Comparison of ENCODE assay signal across 21 cellular contexts in the genomic region with DNA sequence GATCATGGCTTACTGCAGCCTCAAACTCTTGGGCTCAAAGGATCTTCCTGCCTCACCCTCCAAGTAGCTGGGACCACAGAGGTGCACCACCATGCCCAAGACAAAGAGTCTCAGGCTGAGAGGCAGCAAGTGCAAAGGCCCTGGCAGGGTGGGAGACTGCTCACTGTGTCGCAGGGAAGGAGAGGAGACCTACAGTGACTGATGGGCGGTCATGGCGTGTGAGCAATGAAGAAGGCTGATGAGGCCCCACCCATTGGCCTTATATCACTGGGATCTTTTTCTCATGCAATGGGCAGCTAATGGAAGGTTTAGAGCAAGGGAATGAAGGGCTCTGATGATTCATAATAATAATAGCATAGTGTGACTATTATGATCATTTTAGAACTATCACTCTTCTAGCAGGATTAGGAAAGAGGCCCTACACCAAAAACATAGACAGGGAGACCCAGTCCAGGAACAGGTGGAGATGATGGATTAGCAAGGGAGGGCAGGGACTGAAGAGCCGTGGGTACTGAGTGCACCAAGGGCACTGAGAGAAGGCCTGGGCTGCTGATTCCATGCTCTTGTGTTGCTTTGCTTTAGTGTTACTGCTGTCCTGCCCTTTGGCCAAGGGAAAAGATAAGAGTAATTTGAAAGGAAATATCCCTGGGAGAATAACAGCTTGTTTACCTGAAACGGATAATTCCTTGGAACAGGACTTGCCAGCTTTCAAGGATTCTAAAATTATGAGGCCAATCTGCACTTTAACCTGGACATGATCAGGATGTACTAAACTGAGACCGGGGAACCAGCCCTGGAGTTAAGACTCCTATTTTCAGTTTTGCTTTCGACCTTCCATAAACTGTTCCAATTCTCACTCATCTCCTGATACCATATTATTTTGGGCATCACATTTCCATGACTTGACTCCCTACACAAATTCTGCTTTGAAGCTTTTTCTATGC. TPM values are rescaled to one million over a fixed set of nuclear protein-coding genes. Genes with fewer than 3 reads are reported as not detected.
DNase-seq lines count a peak whose midpoint lies in the region; ATAC-seq, FAIRE-seq and TF ChIP-seq lines count a peak whose summit lies in the region.
"Had no signal": no experiment of that assay in that cellular context is flagged by ENCODE, and none has a peak within 500 bp of the region (broad histone marks: within the 10 kb centered on the region; RNA-seq: fewer than 3 reads in every experiment).

No MANE protein-coding gene starts in this region.

- peak overlapping the region; percentile 69 for H3K27ac Mint-ChIP-seq in CD8-positive, alpha-beta T cell
- H3K27ac Mint-ChIP-seq in astrocyte (ENCODE audit: unreplicated experiment), result peak overlapping the region; percentile 50
- H3K27ac Mint-ChIP-seq: GM23338 had no signal

- WGBS in A549 (ENCODE audit: missing lambda C conversion rate), result 97% methylated on average over 7 of the region's 7 CpGs

- no peak overlapping the region for H3K4me2 ChIP-seq in A549
- H3K4me2 ChIP-seq in astrocyte (ENCODE audit: low read length), result no peak overlapping the region

- H3K9me3 Mint-ChIP-seq in CD8-positive, alpha-beta T cell, result no peaks in the 10 kb centered on the region
- H3K9me3 Mint-ChIP-seq in astrocyte (ENCODE audit: unreplicated experiment), result no peaks in the 10 kb centered on the region
- H3K9me3 Mint-ChIP-seq: activated B cell treated with CpG ODN at 0.5 μM for 24 hours, GM23338 had no signal

- TF ChIP-seq RAD21 in A549 (conservative IDR thresholded peaks at IDR 0.05 in 1 of 2, IDR thresholded peaks at IDR 0.05 in 1 of 2), result no peak

- CTCF ChIA-PET in A549 (lab: Yijun Ruan, JAX), result interaction anchor here (0.6 to 1.4 kb wide), 2 partner anchors 464 to 725 kb away, joined by 3 read pairs; no protein-coding TSS in a partner anchor
- CTCF ChIA-PET in CD8-positive, alpha-beta T cell (lab: Charles Lee), result interaction anchor here (0.6 to 2.0 kb wide), 4 partner anchors 14 to 68 kb away, joined by 3 to 8 read pairs (median 4); no protein-coding TSS in a partner anchor

- no peak for TF ChIP-seq EP300 in A549 (IDR thresholded peaks at IDR 0.05)

- no peaks in the 10 kb centered on the region for H3K27me3 Mint-ChIP-seq in CD8-positive, alpha-beta T cell (ENCODE audit: low read depth)
- no peaks in the 10 kb centered on the region for H3K27me3 Mint-ChIP-seq in astrocyte (ENCODE audit: low read depth, unreplicated experiment)
- H3K27me3 Mint-ChIP-seq: activated B cell treated with CpG ODN at 0.5 μM for 24 hours had no signal

- H3K27me3 ChIP-seq in CD8-positive, alpha-beta T cell (ENCODE audit: insufficient read depth, low read length), result no peaks in the 10 kb centered on the region
- H3K27me3 ChIP-seq in astrocyte (ENCODE audit: insufficient read depth, low read length) (no peaks in the 10 kb centered on the region), mucosa of rectum (ENCODE audit: control insufficient read depth in 2 of 2, insufficient read depth in 2 of 2, low read length in 2 of 2) (peaks cover 2 to 4% of the 10 kb centered on the region in 2 donors)
- H3K27me3 ChIP-seq: SJCRH30, upper lobe of left lung had no signal

- TF ChIP-seq POLR2A in A549 (IDR thresholded peaks at IDR 0.05; ENCODE audit: low read length), result no peak

- no peak overlapping the region for H3K4me3 Mint-ChIP-seq in CD8-positive, alpha-beta T cell
- no peak overlapping the region for H3K4me3 Mint-ChIP-seq in astrocyte (ENCODE audit: unreplicated experiment)
- H3K4me3 Mint-ChIP-seq: GM23338 had no signal

- H3K4me1 Mint-ChIP-seq in CD8-positive, alpha-beta T cell (ENCODE audit: low read depth), result peaks cover 59% of the 10 kb centered on the region
- H3K4me1 Mint-ChIP-seq in astrocyte (ENCODE audit: low read depth, unreplicated experiment), result peaks cover 18% of the 10 kb centered on the region

- H3K9ac ChIP-seq in astrocyte (ENCODE audit: low read length), result no peak overlapping the region
- H3K9ac ChIP-seq in mucosa of rectum (ENCODE audit: low read depth in 1 of 2, low read length in 2 of 2), result no peak overlapping the region

- no peak overlapping the region for H2AFZ ChIP-seq in astrocyte (ENCODE audit: low read depth, low read length)

- intact Hi-C loops in CD8-positive, alpha-beta T cell (cut with DNase I, micrococcal nuclease), result no loop called here

- no peak for TF ChIP-seq CTCF in A549 (IDR thresholded peaks at IDR 0.05)
- no peak for TF ChIP-seq CTCF in CD8-positive, alpha-beta T cell (IDR thresholded peaks at IDR 0.05)
- TF ChIP-seq CTCF in astrocyte (IDR thresholded peaks at IDR 0.05; ENCODE audit: insufficient read depth, low read depth, low read length), result no peak

- no peaks in the 10 kb centered on the region for H3K79me2 ChIP-seq in astrocyte (ENCODE audit: insufficient read depth, low read length)

- H3K27ac ChIP-seq in A549 (peak overlapping the region; percentile 64 to 94; a peak in 5 of 6 replicates), astrocyte (ENCODE audit: low read depth, low read length) (no peak overlapping the region), mucosa of rectum (ENCODE audit: low read depth in 2 of 2, low read length in 2 of 2) (peak overlapping the region; percentile 65 to 69), substantia nigra (ENCODE audit: low read depth, low read length, poor library complexity, severe bottlenecking) (no peak overlapping the region)
- H3K27ac ChIP-seq in CD8-positive, alpha-beta T cell (ENCODE audit: low read depth, low read length), result no peak overlapping the region
- H3K27ac ChIP-seq: SJCRH30, upper lobe of left lung had no signal

- POLR2A ChIA-PET in A549 (lab: Yijun Ruan, JAX), result interaction anchor here (1.1 kb wide), 1 partner anchor 87 kb away, joined by 4 read pairs; no protein-coding TSS in a partner anchor
- POLR2A ChIA-PET in CD8-positive, alpha-beta T cell (lab: Charles Lee), result interaction anchor here (1.0 to 2.8 kb wide), 3 partner anchors 21 to 64 kb away, joined by 3 to 6 read pairs (median 4); no protein-coding TSS in a partner anchor

- H3K4me3 ChIP-seq in A549 (no peak overlapping the region), astrocyte (ENCODE audit: insufficient read depth, low read depth, low read length) (no peak overlapping the region), mucosa of rectum (ENCODE audit: low read length in 2 of 2) (no peak overlapping the region)
- no peak overlapping the region for H3K4me3 ChIP-seq in CD8-positive, alpha-beta T cell (ENCODE audit: low read depth, low read length)
- H3K4me3 ChIP-seq: GM23338, SJCRH30, upper lobe of left lung had no signal

- H3K4me1 ChIP-seq in A549 (peaks cover 60% of the 10 kb centered on the region), astrocyte (ENCODE audit: insufficient read depth, low read length) (peaks cover 2% of the 10 kb centered on the region), mucosa of rectum (ENCODE audit: control insufficient read depth in 2 of 2, insufficient read depth in 2 of 2, low read length in 2 of 2) (peaks cover 0 to 6% of the 10 kb centered on the region in 2 donors)
- H3K4me1 ChIP-seq in CD8-positive, alpha-beta T cell (ENCODE audit: insufficient read depth, low read length), result peaks cover 62% of the 10 kb centered on the region

- DNase-seq in A549 (ENCODE audit: low read depth in 1 of 2, low spot score in 1 of 2), result no peak
- peak in 1 of 7 experiments; percentile 47 for DNase-seq in CD8-positive, alpha-beta T cell
- DNase-seq in astrocyte (ENCODE audit: low read depth), result no peak
- DNase-seq in LoVo (ENCODE audit: low spot score), result no peak
- DNase-seq in substantia nigra (lab: John Stamatoyannopoulos, UW), result no peak
- DNase-seq in NCI-H2029 treated with DMSO at 0.1 percent for 48 hours (lab: John Stamatoyannopoulos, UW), result no peak
- no peak for DNase-seq in MV-4-11 (lab: John Stamatoyannopoulos, UW)
- DNase-seq: activated B cell treated with CpG ODN at 0.5 μM for 24 hours; activated gamma-delta T cell treated with Interleukin-2 at 50 U/mL for 16 hours; left ventricle myocardium superior; NCI-H1417 treated with DMSO at 0.1 percent for 48 hours; NCI-H2171 treated with DMSO at 0.1 percent for 48 hours; NCI-H69; PC-3; SJCRH30; stimulated activated naive CD4-positive, alpha-beta T cell had no signal

- H3K9me3 ChIP-seq in A549, result no peaks in the 10 kb centered on the region
- no peaks in the 10 kb centered on the region for H3K9me3 ChIP-seq in CD8-positive, alpha-beta T cell (ENCODE audit: low read length)
- no peaks in the 10 kb centered on the region for H3K9me3 ChIP-seq in astrocyte (ENCODE audit: insufficient read depth, low read depth, low read length)
- H3K9me3 ChIP-seq in mucosa of rectum (ENCODE audit: control insufficient read depth in 2 of 2, low read length in 2 of 2), result no peaks in the 10 kb centered on the region
- H3K9me3 ChIP-seq: SJCRH30, upper lobe of left lung had no signal

- no peaks in the 10 kb centered on the region for H3K36me3 ChIP-seq in CD8-positive, alpha-beta T cell (ENCODE audit: insufficient read depth, low read length)
- H3K36me3 ChIP-seq in astrocyte (ENCODE audit: insufficient read depth, low read length) (no peaks in the 10 kb centered on the region), mucosa of rectum (ENCODE audit: control insufficient read depth in 2 of 2, insufficient read depth in 2 of 2, low read length in 2 of 2) (no peaks in the 10 kb centered on the region)
- H3K36me3 ChIP-seq: SJCRH30, upper lobe of left lung had no signal

- H3K36me3 Mint-ChIP-seq in CD8-positive, alpha-beta T cell, result no peaks in the 10 kb centered on the region
- no peaks in the 10 kb centered on the region for H3K36me3 Mint-ChIP-seq in astrocyte (ENCODE audit: low read depth, unreplicated experiment)

- FAIRE-seq in A549 (lab: Jason Lieb, UNC) (peak; percentile 32), astrocyte (lab: Jason Lieb, UNC) (no peak)

- H4K20me1 ChIP-seq in astrocyte (ENCODE audit: insufficient read depth, low read length), result no peaks in the 10 kb centered on the region

- ATAC-seq in A549, result no peak
- ATAC-seq in CD8-positive, alpha-beta T cell, result no peak
- ATAC-seq: GM23338, left ventricle myocardium superior, PC-3, sciatic nerve had no signal

RNA-seq across cellular contexts. Expression of gene FAM9C, which starts 20.6 kb away (rescaled TPM):
- polyA plus RNA-seq in A549 (2011; rRNA removed) (not detected in 2 replicates), A549 (2017; fragmentation: RNase III; extraction: RNeasy Plus Mini Kit Qiagen cat#74134 plus additional on column Dnase treatment) (0.03 TPM in 1 of 3 replicates, not detected in the others)
- not detected in 2 replicates for polyA plus RNA-seq in A549 (2012; cell fraction: cytosol; rRNA removed)
- 0.01 TPM in 1 of 2 replicates, not detected in the other for polyA plus RNA-seq in A549 (2012; cell fraction: nucleus; rRNA removed)
- not detected in 2 replicates for polyA minus RNA-seq in A549 (2011; rRNA and poly(A)+ RNA removed)
- not detected for total RNA-seq in CD8-positive, alpha-beta T cell
- 0.16 TPM in 1 of 2 replicates, not detected in the other for total RNA-seq in astrocyte
- total RNA-seq: activated B cell treated with CpG ODN at 0.5 μM for 24 hours, GM23338, M059J, PC-3, sciatic nerve had no signal

RNA-seq across cellular contexts. Expression of gene TMSB4X, which starts 48.9 kb away (rescaled TPM):
- 3,130 and 3,742 TPM in 2 replicates for polyA plus RNA-seq in A549 (2011; rRNA removed)
- polyA plus RNA-seq in A549 (2012; cell fraction: cytosol; rRNA removed), result 3,096 and 3,118 TPM in 2 replicates
- polyA plus RNA-seq in A549 (2012; cell fraction: nucleus; rRNA removed), result 460 and 1,554 TPM in 2 replicates
- 6,622 to 7,955 TPM (median 7,447 TPM) in 3 replicates for polyA plus RNA-seq in A549 (2017; fragmentation: RNase III; extraction: RNeasy Plus Mini Kit Qiagen cat#74134 plus additional on column Dnase treatment)
- 852 and 1,226 TPM in 2 replicates for polyA minus RNA-seq in A549 (2011; rRNA and poly(A)+ RNA removed)
- total RNA-seq in CD8-positive, alpha-beta T cell, result 1,000 to 10,000 TPM; 2,374 to 2,465 TPM
- 3,722 and 4,388 TPM in 2 replicates for total RNA-seq in astrocyte

Comparison
In these comparisons a context has a peak if more than half of its experiments do, and no peak if none do; other contexts are left out.
1. H3K27ac ChIP-seq: peak in A549 (2 of 2) and mucosa of rectum (2 of 2); none in CD8-positive, alpha-beta T cell (single experiment), astrocyte (single experiment) and substantia nigra (single experiment).